Comparison of ENCODE assay signal across 25 cellular contexts in genomic region chr19:33290082-33290815, GRCh38. TPM values are rescaled to one million over a fixed set of nuclear protein-coding genes. Genes with fewer than 3 reads are reported as not detected.
DNase-seq lines count a peak whose midpoint lies in the region; ATAC-seq, FAIRE-seq and TF ChIP-seq lines count a peak whose summit lies in the region.
"Had no signal": no experiment of that assay in that cellular context is flagged by ENCODE, and none has a peak within 500 bp of the region (broad histone marks: within the 10 kb centered on the region; RNA-seq: fewer than 3 reads in every experiment).

No MANE protein-coding gene starts in this region.

- no peak overlapping the region for H2AFZ ChIP-seq in osteoblast (ENCODE audit: low read length)
- H2AFZ ChIP-seq: GM23248 had no signal

- H3K4me2 ChIP-seq in A549 = peak overlapping the region; percentile 57
- no peak overlapping the region for H3K4me2 ChIP-seq in osteoblast (ENCODE audit: insufficient read depth, low read length)
- H3K4me2 ChIP-seq: KMS-11 had no signal

- FAIRE-seq in A549 (lab: Jason Lieb, UNC) = no peak
- no peak for FAIRE-seq in bronchial epithelial cell (lab: Jason Lieb, UNC)
- FAIRE-seq: G401.6, keratinocyte, pancreas, RCC 7860 had no signal

- H3K4me3 ChIP-seq in A549 (no peak overlapping the region), bronchial epithelial cell (ENCODE audit: low read depth, low read length) (no peak overlapping the region), osteoblast (ENCODE audit: insufficient read depth, low read length) (no peak overlapping the region), gastroesophageal sphincter (no peak overlapping the region)
- H3K4me3 ChIP-seq: GM23248, pancreas, right atrium auricular region, thoracic aorta had no signal

- no peak for TF ChIP-seq POLR2A in A549 (IDR thresholded peaks at IDR 0.05; ENCODE audit: low read length)
- no peak for TF ChIP-seq POLR2A in gastroesophageal sphincter (IDR thresholded peaks at IDR 0.05)

- WGBS in A549 (ENCODE audit: missing lambda C conversion rate) = 86% methylated on average over 11 of the region's 11 CpGs
- 76 to 100% methylated on average over 1 to 2 of the region's 11 CpGs for WGBS in gastroesophageal sphincter (ENCODE audit: low coverage in 1 of 2), 2 donors

- DNase-seq in A549 (ENCODE audit: low read depth in 1 of 2, low spot score in 1 of 2) (no peak), bronchial epithelial cell (ENCODE audit: low read depth) (peak; percentile 61), kidney tubule cell (ENCODE audit: low spot score) (peak; percentile 77), osteoblast (ENCODE audit: insufficient read length, low spot score, missing footprints) (peak; percentile 53), omental fat pad (ENCODE audit: low spot score) (no peak)
- DNase-seq in stimulated activated CD4-positive, alpha-beta T cell treated with anti-CD3 and anti-CD28 coated beads, Interleukin-2, amount 100 ng/mL, for 48 hours = no peak
- DNase-seq: activated CD8-positive, alpha-beta memory T cell treated with anti-CD3 and anti-CD28 coated beads for 24 hours; activated gamma-delta T cell treated with Interleukin-2 at 50 U/mL for 16 hours; activated T-cell treated with anti-CD3 and anti-CD28 coated beads, Interleukin-2, amount 50 U/mL, for 24 hours; effector memory CD8-positive, alpha-beta T cell; NCI-H1417 treated with DMSO at 0.1 percent for 48 hours; stimulated activated CD4-positive, alpha-beta T cell treated with anti-CD3 and anti-CD28 coated beads, Interleukin-12 subunit alpha, Interleukin-12 subunit beta, amount 100 ng/mL, for 4 hours; stimulated activated CD4-positive, alpha-beta T cell treated with anti-CD3 and anti-CD28 coated beads, Interleukin-4, amount 100 ng/mL, for 4 hours; stimulated activated naive CD4-positive, alpha-beta T cell had no signal

- POLR2A ChIA-PET in A549 (lab: Yijun Ruan, JAX) = interaction anchor here (1.2 to 1.4 kb wide), 2 partner anchors 12 to 83 kb away, joined by 3 read pairs; partner anchors contain the start of genes CEBPA and CEBPG

- ATAC-seq in A549 = no peak
- ATAC-seq in GM21390 (IDR thresholded peaks at IDR 0.05; ENCODE audit: unreplicated experiment) = no peak
- no peak for ATAC-seq in gastroesophageal sphincter
- ATAC-seq in omental fat pad (ENCODE audit: low FRiP score) = no peak
- ATAC-seq: effector memory CD8-positive, alpha-beta T cell; naive thymus-derived CD8-positive, alpha-beta T cell; pancreas had no signal

- TF ChIP-seq EP300 in A549 (IDR thresholded peaks at IDR 0.05) (no peak), gastroesophageal sphincter (IDR thresholded peaks at IDR 0.05) (no peak)

- no peak for TF ChIP-seq CTCF in A549 (IDR thresholded peaks at IDR 0.05)
- TF ChIP-seq CTCF in bronchial epithelial cell (IDR thresholded peaks at IDR 0.05; ENCODE audit: insufficient read depth, low read length, severe bottlenecking) = no peak
- TF ChIP-seq CTCF in osteoblast (IDR thresholded peaks at IDR 0.05; ENCODE audit: extremely low read depth, low read depth, low read length) = no peak
- TF ChIP-seq CTCF in gastroesophageal sphincter (IDR thresholded peaks at IDR 0.05) = no peak
- TF ChIP-seq CTCF in omental fat pad (IDR thresholded peaks at IDR 0.05) = no peak

- H3K79me2 ChIP-seq in osteoblast (ENCODE audit: insufficient read depth, low read length) = no peaks in the 10 kb centered on the region

- H3K4me1 ChIP-seq in A549 = peaks cover 42% of the 10 kb centered on the region
- peaks cover 12% of the 10 kb centered on the region for H3K4me1 ChIP-seq in osteoblast (ENCODE audit: insufficient read depth, low read length)
- H3K4me1 ChIP-seq in gastroesophageal sphincter = peaks cover 0 to 20% (median 0%) of the 10 kb centered on the region in 3 donors
- H3K4me1 ChIP-seq: right atrium auricular region had no signal

- H3K27ac ChIP-seq in A549 (peak overlapping the region in 1 of 2 experiments; percentile 84; a peak in 4 of 6 replicates), osteoblast (ENCODE audit: low read depth, low read length) (no peak overlapping the region), gastroesophageal sphincter (no peak overlapping the region)
- H3K27ac ChIP-seq: GM23248, KMS-11, pancreas, right atrium auricular region, thoracic aorta had no signal

- no peak for TF ChIP-seq RAD21 in A549 (conservative IDR thresholded peaks at IDR 0.05 in 1 of 2, IDR thresholded peaks at IDR 0.05 in 1 of 2)

- H3K27me3 ChIP-seq in bronchial epithelial cell (ENCODE audit: control insufficient read depth, insufficient read depth, low read length) (no peaks in the 10 kb centered on the region), osteoblast (ENCODE audit: insufficient read depth, low read length) (peaks cover 3% of the 10 kb centered on the region), gastroesophageal sphincter (peaks cover 9% of the 10 kb centered on the region)
- H3K27me3 ChIP-seq: pancreas, right atrium auricular region had no signal

- H4K20me1 ChIP-seq in osteoblast (ENCODE audit: insufficient read depth, low read length) = no peaks in the 10 kb centered on the region

- H3K36me3 ChIP-seq in bronchial epithelial cell (ENCODE audit: control insufficient read depth, insufficient read depth, low read length) (no peaks in the 10 kb centered on the region), osteoblast (ENCODE audit: insufficient read depth, low read length) (no peaks in the 10 kb centered on the region), gastroesophageal sphincter (no peaks in the 10 kb centered on the region)
- H3K36me3 ChIP-seq: pancreas, right atrium auricular region, thoracic aorta had no signal

- CTCF ChIA-PET in A549 (lab: Yijun Ruan, JAX) = interaction anchor here (0.5 to 36.6 kb wide), 11 partner anchors 10 to 481 kb away, joined by 3 to 603 read pairs (median 6); partner anchors contain the start of gene CEBPA

- peaks cover 28% of the 10 kb centered on the region for H3K9me3 ChIP-seq in A549
- peaks cover 10% of the 10 kb centered on the region for H3K9me3 ChIP-seq in osteoblast (ENCODE audit: low read depth, low read length)
- H3K9me3 ChIP-seq in gastroesophageal sphincter = peaks cover 0 to 29% (median 0%) of the 10 kb centered on the region in 3 donors
- H3K9me3 ChIP-seq: pancreas had no signal

TF ChIP-seq in A549, 52 proteins besides CTCF, POLR2A, EP300 and RAD21:
- TF ChIP-seq KDM5A (IDR thresholded peaks at IDR 0.05) (no peak), EHMT2 (IDR thresholded peaks at IDR 0.05; ENCODE audit: low read depth) (no peak), MAFK (IDR thresholded peaks at IDR 0.05; ENCODE audit: partially characterized antibody) (no peak), FOSL2 (IDR thresholded peaks at IDR 0.05) (no peak), FOSL2 (CRISPR knock-in tag; IDR thresholded peaks at IDR 0.05) (no peak), ZNF302 (CRISPR knock-in tag; IDR thresholded peaks at IDR 0.05) (no peak), HOXB5 (CRISPR knock-in tag; IDR thresholded peaks at IDR 0.05) (no peak), ESRRA (IDR thresholded peaks at IDR 0.05; ENCODE audit: borderline replicate concordance, low read length) (no peak), PHF8 (IDR thresholded peaks at IDR 0.05; ENCODE audit: borderline replicate concordance, low read depth) (no peak), RCOR1 (IDR thresholded peaks at IDR 0.05; ENCODE audit: low read depth, low read length) (no peak), MAZ (IDR thresholded peaks at IDR 0.05; ENCODE audit: borderline replicate concordance, low read depth, low read length) (no peak), SMC3 (IDR thresholded peaks at IDR 0.05) (no peak), CHD2 (IDR thresholded peaks at IDR 0.05; ENCODE audit: low read length, partially characterized antibody) (no peak), FOXS1 (CRISPR knock-in tag; IDR thresholded peaks at IDR 0.05) (no peak), HEYL (CRISPR knock-in tag; IDR thresholded peaks at IDR 0.05) (no peak), MYC (IDR thresholded peaks at IDR 0.05; ENCODE audit: borderline replicate concordance, low read length) (no peak)
- TF ChIP-seq, protein P1, sequence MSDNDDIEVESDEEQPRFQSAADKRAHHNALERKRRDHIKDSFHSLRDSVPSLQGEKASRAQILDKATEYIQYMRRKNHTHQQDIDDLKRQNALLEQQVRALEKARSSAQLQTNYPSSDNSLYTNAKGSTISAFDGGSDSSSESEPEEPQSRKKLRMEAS (IDR thresholded peaks at IDR 0.05) = no peak
- TF ChIP-seq, protein P2, sequence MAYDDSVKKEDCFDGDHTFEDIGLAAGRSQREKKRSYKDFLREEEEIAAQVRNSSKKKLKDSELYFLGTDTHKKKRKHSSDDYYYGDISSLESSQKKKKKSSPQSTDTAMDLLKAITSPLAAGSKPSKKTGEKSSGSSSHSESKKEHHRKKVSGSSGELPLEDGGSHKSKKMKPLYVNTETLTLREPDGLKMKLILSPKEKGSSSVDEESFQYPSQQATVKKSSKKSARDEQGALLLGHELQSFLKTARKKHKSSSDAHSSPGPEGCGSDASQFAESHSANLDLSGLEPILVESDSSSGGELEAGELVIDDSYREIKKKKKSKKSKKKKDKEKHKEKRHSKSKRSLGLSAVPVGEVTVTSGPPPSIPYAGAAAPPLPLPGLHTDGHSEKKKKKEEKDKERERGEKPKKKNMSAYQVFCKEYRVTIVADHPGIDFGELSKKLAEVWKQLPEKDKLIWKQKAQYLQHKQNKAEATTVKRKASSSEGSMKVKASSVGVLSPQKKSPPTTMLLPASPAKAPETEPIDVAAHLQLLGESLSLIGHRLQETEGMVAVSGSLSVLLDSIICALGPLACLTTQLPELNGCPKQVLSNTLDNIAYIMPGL (CRISPR knock-in tag; IDR thresholded peaks at IDR 0.05; ENCODE audit: borderline replicate concordance) = no peak

RNA-seq across cellular contexts. Expression of gene CEBPA, which starts 12.1 kb away (rescaled TPM):
- polyA plus RNA-seq in A549 (2011; rRNA removed) (3.5 and 4.3 TPM in 2 replicates), A549 (2017; fragmentation: RNase III; extraction: RNeasy Plus Mini Kit Qiagen cat#74134 plus additional on column Dnase treatment) (6.2 to 6.6 TPM (median 6.3 TPM) in 3 replicates)
- polyA plus RNA-seq in A549 (2012; cell fraction: cytosol; rRNA removed) = 4.5 and 6.6 TPM in 2 replicates
- 3.8 and 4.5 TPM in 2 replicates for polyA plus RNA-seq in A549 (2012; cell fraction: nucleus; rRNA removed)
- 5.2 and 5.7 TPM in 2 replicates for polyA minus RNA-seq in A549 (2011; rRNA and poly(A)+ RNA removed)
- total RNA-seq in bronchial epithelial cell (10.8 and 17.4 TPM in 2 replicates), osteoblast (3.6 and 5.0 TPM in 2 replicates), gastroesophageal sphincter (10 to 100 TPM in 1 of 4 donors, 1 to 10 TPM in 3; 7.0 to 11.3 (median 9.0) TPM), omental fat pad (100 to 1,000 TPM; 100 to 567 (median 166) TPM)
- polyA plus RNA-seq: GM23248 had no signal

Comparison
In these comparisons a context has a peak if more than half of its experiments do, and no peak if none do; other contexts are left out.
1. DNase-seq: peak in bronchial epithelial cell (single experiment), kidney tubule cell (single experiment) and osteoblast (single experiment); none in A549 (0 of 2), stimulated activated CD4-positive, alpha-beta T cell treated with anti-CD3 and anti-CD28 coated beads, Interleukin-2, amount 100 ng/mL, for 48 hours (0 of 2) and omental fat pad (single experiment).